Comparison of ENCODE assay signal across 1 cellular context in genomic region chr14:49641697-49642129, GRCh38.
TF ChIP-seq lines count a peak whose summit lies in the region.

No MANE protein-coding gene starts in this region.

TF ChIP-seq in SK-N-SH, 30 proteins besides CTCF, POLR2A, EP300 and RAD21 (continued from another document):
- TF ChIP-seq REST (IDR thresholded peaks at IDR 0.05; ENCODE audit: low read depth, low read length) (no peak), MAX (IDR thresholded peaks at IDR 0.05; ENCODE audit: low read depth) (no peak), ELF1 (IDR thresholded peaks at IDR 0.05) (no peak), MEF2A (IDR thresholded peaks at IDR 0.05; ENCODE audit: borderline replicate concordance, low read depth) (no peak), YY1 (IDR thresholded peaks at IDR 0.05; ENCODE audit: low read depth) (no peak), JUND (IDR thresholded peaks at IDR 0.05) (no peak), USF2 (IDR thresholded peaks at IDR 0.05; ENCODE audit: borderline replicate concordance, low read depth, low read length) (no peak), TEAD4 (IDR thresholded peaks at IDR 0.05; ENCODE audit: borderline replicate concordance, insufficient read depth) (no peak)
